10 cellular contexts compared by ENCODE assay signal in the genomic region with DNA sequence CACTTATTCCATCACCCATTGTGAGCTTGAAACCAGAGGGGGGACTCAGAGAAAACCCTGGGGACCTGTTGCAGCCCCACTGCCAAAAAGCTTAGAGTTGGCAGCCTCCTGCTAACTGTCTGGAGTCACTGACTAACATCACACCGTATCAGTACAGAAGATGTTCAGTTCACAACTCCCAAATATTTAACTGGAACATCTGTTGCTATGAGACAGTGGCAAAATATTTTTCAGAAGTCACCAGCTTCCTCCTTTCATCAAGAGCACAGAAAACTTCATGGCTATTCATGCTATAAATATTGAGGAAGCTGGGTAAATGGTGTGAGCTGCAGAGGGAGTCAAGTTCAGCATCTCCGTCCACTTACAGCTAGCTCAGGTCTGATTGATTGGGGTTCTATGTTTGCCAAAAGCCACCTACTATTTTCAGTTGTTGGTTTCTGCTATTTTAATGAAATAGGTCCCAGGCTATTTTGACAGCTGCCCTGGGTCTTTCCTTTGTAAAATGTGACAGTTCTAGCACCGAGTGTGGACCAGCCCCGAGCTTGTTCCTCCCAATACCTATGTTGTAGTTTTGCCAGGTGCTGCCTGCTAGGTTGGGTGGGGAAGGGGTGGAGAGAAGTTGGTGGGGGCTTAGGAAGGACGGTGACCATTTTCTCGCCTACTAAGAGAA. TPM values are rescaled to one million over a fixed set of nuclear protein-coding genes. Genes with fewer than 3 reads are reported as not detected.
DNase-seq lines count a peak whose midpoint lies in the region; ATAC-seq and TF ChIP-seq lines count a peak whose summit lies in the region.
"Had no signal": no experiment of that assay in that cellular context is flagged by ENCODE, and none has a peak within 500 bp of the region (broad histone marks: within the 10 kb centered on the region; RNA-seq: fewer than 3 reads in every experiment).

No MANE protein-coding gene starts in this region.

- no peak for TF ChIP-seq POLR2A in testis (IDR thresholded peaks at IDR 0.05)

- TF ChIP-seq CTCF in OCI-LY3 (IDR thresholded peaks at IDR 0.05; ENCODE audit: low read depth, low read length) = no peak
- no peak for TF ChIP-seq CTCF in fibroblast of mammary gland (conservative IDR thresholded peaks at IDR 0.05; ENCODE audit: control insufficient read depth, insufficient read depth, low read depth, low read length)
- no peak for TF ChIP-seq CTCF in neural progenitor cell (IDR thresholded peaks at IDR 0.05)
- TF ChIP-seq CTCF in GM13976 (IDR thresholded peaks at IDR 0.05; ENCODE audit: borderline replicate concordance, control extremely low read depth, extremely low read depth, insufficient read depth, missing control alignments) = no peak
- no peak for TF ChIP-seq CTCF in testis (IDR thresholded peaks at IDR 0.05)

- H3K4me1 ChIP-seq in OCI-LY3 (ENCODE audit: low read length) (peaks cover 54% of the 10 kb centered on the region), neural progenitor cell (no peaks in the 10 kb centered on the region), testis (peaks cover 13% of the 10 kb centered on the region)

- in situ Hi-C loops in GM13976 (cut with MboI; ENCODE audit: low sequenced_read_pairs, unreplicated experiment) = no loop called here

- DNase-seq in EH (ENCODE audit: low read depth) = peak; percentile 83
- peak; percentile 79 for DNase-seq in fibroblast of mammary gland (ENCODE audit: low read depth)
- no peak for DNase-seq in neural progenitor cell (ENCODE audit: low spot score)
- DNase-seq in GM13976 (ENCODE audit: low spot score) = no peak
- no peak for DNase-seq in NCI-H226
- no peak for DNase-seq in testis
- DNase-seq: DMS79, OCI-M1 had no signal

- H3F3A ChIP-seq in neural progenitor cell (ENCODE audit: low read depth) = peaks cover 9% of the 10 kb centered on the region

- peak overlapping the region; percentile 40 for H3K27ac ChIP-seq in OCI-LY3 (ENCODE audit: low read length)
- H3K27ac ChIP-seq in neural progenitor cell = no peak overlapping the region
- H3K27ac ChIP-seq in testis = no peak overlapping the region

- 69 to 78% methylated on average over 6 of the region's 6 CpGs for WGBS in testis, 2 donors

- intact Hi-C loops in testis (cut with DNase I; ENCODE audit: low total_unique reads) = no loop called here

- peaks cover 36% of the 10 kb centered on the region for H3K4me1 Mint-ChIP-seq in neural progenitor cell

- H3K4me2 ChIP-seq in OCI-LY3 (ENCODE audit: low read length) (peak overlapping the region; percentile 44), neural progenitor cell (no peak overlapping the region)

- H3K9me3 ChIP-seq in OCI-LY3 (ENCODE audit: insufficient read depth, low read length) (no peaks in the 10 kb centered on the region), neural progenitor cell (ENCODE audit: low read depth) (no peaks in the 10 kb centered on the region), testis (no peaks in the 10 kb centered on the region)

- H3K27ac Mint-ChIP-seq in neural progenitor cell = peak overlapping the region; percentile 82

- peaks cover 2% of the 10 kb centered on the region for H3K9me3 Mint-ChIP-seq in neural progenitor cell

- H3K36me3 ChIP-seq in OCI-LY3 (replicated peaks; ENCODE audit: low read depth, low read length) (peaks cover 5% of the 10 kb centered on the region), neural progenitor cell (peaks cover 4% of the 10 kb centered on the region), testis (ENCODE audit: low read depth, missing control alignments) (no peaks in the 10 kb centered on the region)

- H3K4me3 ChIP-seq in OCI-LY3 (ENCODE audit: low read length) (peak overlapping the region; percentile 5; the same call in 1 of the 2 replicates), fibroblast of mammary gland (ENCODE audit: control insufficient read depth, low read depth, low read length) (no peak overlapping the region), neural progenitor cell (no peak overlapping the region), testis (no peak overlapping the region)

- no peak overlapping the region for H3K4me3 Mint-ChIP-seq in neural progenitor cell

- H4K20me1 ChIP-seq in OCI-LY3 (ENCODE audit: insufficient read depth, low read length) (no peaks in the 10 kb centered on the region), neural progenitor cell (ENCODE audit: low read depth) (peaks cover 7% of the 10 kb centered on the region)

- ATAC-seq in GM21528 (IDR thresholded peaks at IDR 0.05; ENCODE audit: low FRiP score, unreplicated experiment) = no peak

- no peaks in the 10 kb centered on the region for H3K27me3 Mint-ChIP-seq in neural progenitor cell (ENCODE audit: insufficient read depth, low read depth)

- H3K79me2 ChIP-seq in OCI-LY3 (ENCODE audit: low read length) = no peaks in the 10 kb centered on the region
- H3K79me2 ChIP-seq in neural progenitor cell (ENCODE audit: low read depth) = no peaks in the 10 kb centered on the region

- H2AFZ ChIP-seq in OCI-LY3 (ENCODE audit: low read depth, low read length) (0 out of 2 replicates have a peak overlapping the region, but pooled peaks have one; percentile 38), neural progenitor cell (replicated peaks) (no peak overlapping the region)

- peaks cover 30% of the 10 kb centered on the region for H3K36me3 Mint-ChIP-seq in neural progenitor cell

- H3K9ac ChIP-seq in OCI-LY3 (ENCODE audit: low read length) = peak overlapping the region; percentile 18; the same call in 1 of the 2 replicates
- H3K9ac ChIP-seq in neural progenitor cell = no peak overlapping the region

- no peaks in the 10 kb centered on the region for H3K27me3 ChIP-seq in OCI-LY3 (ENCODE audit: low read depth, low read length)
- H3K27me3 ChIP-seq in neural progenitor cell = no peaks in the 10 kb centered on the region
- H3K27me3 ChIP-seq in testis = no peaks in the 10 kb centered on the region

RNA-seq across cellular contexts. Expression of a gene that starts 9.8 kb away (rescaled TPM):
- total RNA-seq in neural progenitor cell (ENCODE audit: low replicate concordance) = 92.7 and 137 TPM in 2 replicates
- total RNA-seq in testis = 10 to 100 TPM; 47.0 to 84.5 TPM
- 65.1 TPM for polyA plus RNA-seq in testis (ENCODE audit: insufficient read depth, low read depth, low replicate concordance)

RNA-seq across cellular contexts. Expression of a gene that starts 59.2 kb away (rescaled TPM):
- total RNA-seq in neural progenitor cell (ENCODE audit: low replicate concordance) (38.9 and 51.7 TPM in 2 replicates), testis (10 to 100 TPM; 57.4 to 63.6 TPM)
- polyA plus RNA-seq in testis (ENCODE audit: insufficient read depth, low read depth, low replicate concordance) = 47.6 TPM

Comparison
In these comparisons a context has a peak if more than half of its experiments do, and no peak if none do; other contexts are left out.
1. DNase-seq: peak in EH (single experiment) and fibroblast of mammary gland (single experiment); none in neural progenitor cell (single experiment), GM13976 (single experiment), NCI-H226 (single experiment) and testis (single experiment).